In genomic region chr1:91020967-91021685, GRCh38 we compare ENCODE assay signal across 1 cellular context.
A peak's percentile ranks its signal among the peaks of the same experiment; 100 is the strongest.
TF ChIP-seq lines count a peak whose summit lies in the region.

No MANE protein-coding gene starts in this region.

TF ChIP-seq in HepG2, 621 proteins besides CTCF, POLR2A, EP300 and RAD21 (continued from another document and continues in another):
- TF ChIP-seq CEBPG (CRISPR knock-in tag; IDR thresholded peaks at IDR 0.05) (no peak), TCF7L2 (IDR thresholded peaks at IDR 0.05; ENCODE audit: low read depth, low read length) (no peak), IRF1 (CRISPR knock-in tag; IDR thresholded peaks at IDR 0.05; ENCODE audit: low read depth) (no peak), YEATS2 (CRISPR knock-in tag; IDR thresholded peaks at IDR 0.05; ENCODE audit: borderline replicate concordance) (no peak), RFXANK (CRISPR knock-in tag; IDR thresholded peaks at IDR 0.05) (no peak), ZSCAN22 (CRISPR knock-in tag; IDR thresholded peaks at IDR 0.05) (no peak), ZFY (CRISPR knock-in tag; IDR thresholded peaks at IDR 0.05) (no peak), HNRNPH1 (optimal IDR thresholded peaks at IDR 0.05; ENCODE audit: low read depth, low read length) (no peak), ZBTB26 (CRISPR knock-in tag; IDR thresholded peaks at IDR 0.05; ENCODE audit: borderline replicate concordance) (no peak), RERE (CRISPR knock-in tag; IDR thresholded peaks at IDR 0.05; ENCODE audit: low read depth) (no peak), DNMT1 (CRISPR knock-in tag; IDR thresholded peaks at IDR 0.05) (no peak), ZNF12 (CRISPR knock-in tag; IDR thresholded peaks at IDR 0.05) (no peak), REPIN1 (CRISPR knock-in tag; IDR thresholded peaks at IDR 0.05; ENCODE audit: borderline replicate concordance, low read depth) (no peak), ZNF101 (CRISPR knock-in tag; IDR thresholded peaks at IDR 0.05; ENCODE audit: borderline replicate concordance, low read depth) (no peak), ZNF724P (CRISPR knock-in tag; IDR thresholded peaks at IDR 0.05; ENCODE audit: borderline replicate concordance) (no peak), ZNF563 (CRISPR knock-in tag; IDR thresholded peaks at IDR 0.05) (no peak), ZNF749 (CRISPR knock-in tag; IDR thresholded peaks at IDR 0.05; ENCODE audit: borderline replicate concordance) (no peak), SRY (CRISPR knock-in tag; IDR thresholded peaks at IDR 0.05) (no peak), ZNF276 (CRISPR knock-in tag; IDR thresholded peaks at IDR 0.05; ENCODE audit: low read depth) (no peak), ZNF296 (CRISPR knock-in tag; conservative IDR thresholded peaks at IDR 0.05) (no peak), NFYC (CRISPR knock-in tag; IDR thresholded peaks at IDR 0.05) (peak; percentile 33), POLR2G (IDR thresholded peaks at IDR 0.05; ENCODE audit: low read depth, low read length) (peak; percentile 30; the same call in 1 of the 2 replicates), ATF5 (CRISPR knock-in tag; IDR thresholded peaks at IDR 0.05; ENCODE audit: low read depth) (no peak), ATF3 (CRISPR knock-in tag; IDR thresholded peaks at IDR 0.05) (no peak), ZNF414 (CRISPR knock-in tag; IDR thresholded peaks at IDR 0.05) (no peak), UBTF (CRISPR knock-in tag; IDR thresholded peaks at IDR 0.05) (no peak), ZNF251 (CRISPR knock-in tag; IDR thresholded peaks at IDR 0.05) (no peak), MEF2D (CRISPR knock-in tag; IDR thresholded peaks at IDR 0.05) (no peak), RELA (CRISPR knock-in tag; IDR thresholded peaks at IDR 0.05) (no peak), ZFP36L1 (CRISPR knock-in tag; IDR thresholded peaks at IDR 0.05) (no peak), TIGD3 (CRISPR knock-in tag; IDR thresholded peaks at IDR 0.05; ENCODE audit: borderline replicate concordance) (no peak), ZBTB20 (CRISPR knock-in tag; IDR thresholded peaks at IDR 0.05; ENCODE audit: borderline replicate concordance, low read depth) (no peak), ZSCAN9 (CRISPR knock-in tag; IDR thresholded peaks at IDR 0.05; ENCODE audit: borderline replicate concordance) (no peak), ZNF225 (CRISPR knock-in tag; IDR thresholded peaks at IDR 0.05) (no peak), NCOA5 (CRISPR knock-in tag; IDR thresholded peaks at IDR 0.05) (no peak), DBP (CRISPR knock-in tag; IDR thresholded peaks at IDR 0.05; ENCODE audit: not compliant biosample characterization) (no peak), HNRNPL (IDR thresholded peaks at IDR 0.05; ENCODE audit: low read depth, low read length) (0 out of 2 replicates have a peak, but pooled peaks have one; percentile 15), CREM (IDR thresholded peaks at IDR 0.05) (no peak), CREM (CRISPR knock-in tag; IDR thresholded peaks at IDR 0.05) (no peak), TERF1 (CRISPR knock-in tag; IDR thresholded peaks at IDR 0.05) (no peak), KDM4B (CRISPR knock-in tag; IDR thresholded peaks at IDR 0.05) (no peak), RFX5 (IDR thresholded peaks at IDR 0.05; ENCODE audit: low read depth, low read length) (no peak), MXD1 (CRISPR knock-in tag; IDR thresholded peaks at IDR 0.05) (no peak)
